In the genomic region with DNA sequence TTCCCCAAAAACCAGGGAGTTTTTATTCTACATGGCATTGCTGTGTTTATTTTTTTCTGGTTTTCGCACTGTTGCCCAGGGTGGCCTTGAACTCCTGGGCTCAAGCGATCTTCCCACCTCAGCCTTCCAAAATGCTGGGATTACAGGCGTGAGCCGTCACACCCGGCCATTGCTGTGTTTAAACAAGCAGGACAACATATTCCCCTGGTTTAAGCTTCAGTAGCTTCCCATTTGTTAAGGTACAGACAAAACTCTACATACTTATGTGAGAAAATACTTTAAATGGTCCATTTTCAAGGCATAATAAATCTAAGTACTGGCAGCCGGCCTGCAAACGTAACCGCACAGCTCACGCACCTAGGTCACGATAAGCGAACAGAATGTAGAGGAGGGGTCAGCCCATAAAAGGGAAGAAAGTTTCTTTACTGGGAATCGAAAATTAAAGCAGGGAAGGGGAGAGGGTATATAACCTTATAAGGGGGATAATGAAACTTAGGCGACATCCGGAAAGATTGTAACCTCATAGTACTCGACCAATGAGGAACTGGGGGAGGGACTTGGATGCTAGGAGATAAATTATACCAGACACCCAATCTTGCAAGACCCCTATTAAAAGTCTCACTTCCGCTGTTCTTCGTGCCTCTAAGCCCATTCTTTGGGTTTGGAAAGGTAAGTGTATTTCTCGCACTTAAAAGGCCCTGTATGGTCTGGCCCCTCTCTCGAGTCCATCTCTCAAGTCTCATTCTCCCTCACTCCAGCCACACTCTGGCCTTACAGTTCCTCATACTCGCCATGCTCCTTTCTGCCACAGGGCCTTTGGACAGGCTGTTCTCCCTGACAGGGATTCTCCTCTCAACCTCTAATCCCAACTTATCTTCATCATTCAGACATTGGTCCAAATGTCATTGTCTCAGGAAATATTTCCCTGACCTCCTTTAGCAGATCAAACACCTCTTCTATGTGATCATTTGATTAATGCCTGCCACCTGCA, we compare ENCODE assay signal across 8 cellular contexts. TPM values are rescaled to one million over a fixed set of nuclear protein-coding genes. Genes with fewer than 3 reads are reported as not detected.
DNase-seq lines count a peak whose midpoint lies in the region; ATAC-seq and TF ChIP-seq lines count a peak whose summit lies in the region.

No MANE protein-coding gene starts in this region.

- POLR2A ChIA-PET in Panc1 (lab: Charles Lee) = interaction anchor here (0.6 to 1.4 kb wide), 17 partner anchors 8 to 114 kb away, joined by 3 to 10 read pairs (median 4); a partner anchor contains a TSS

- H3K27me3 ChIP-seq in Panc1 (ENCODE audit: control insufficient read depth, insufficient read depth, low read length) (no peaks in the 10 kb centered on the region), esophagus (ENCODE audit: control insufficient read depth in 1 of 2, insufficient read depth in 2 of 2, low read length in 2 of 2) (no peaks in the 10 kb centered on the region)

- intact Hi-C loops in Panc1 (cut with micrococcal nuclease; ENCODE audit: unreplicated experiment) = loop anchor here (10.0 kb wide), 1 partner anchor 118 kb away; a partner anchor contains a TSS

- H3K36me3 ChIP-seq in Panc1 (ENCODE audit: control insufficient read depth, insufficient read depth, low read length) (no peaks in the 10 kb centered on the region), esophagus (ENCODE audit: control insufficient read depth in 2 of 2, insufficient read depth in 2 of 2, low read length in 1 of 2) (no peaks in the 10 kb centered on the region)

- H3K4me1 ChIP-seq in Panc1 (ENCODE audit: control insufficient read depth, insufficient read depth, low read length) (peaks cover 8% of the 10 kb centered on the region), esophagus (ENCODE audit: control insufficient read depth in 2 of 2, insufficient read depth in 2 of 2, low read length in 1 of 2) (no peaks in the 10 kb centered on the region)

- ATAC-seq in Panc1 (no peak), GM18867 (IDR thresholded peaks at IDR 0.05; ENCODE audit: unreplicated experiment) (no peak)

- no peak for TF ChIP-seq CTCF in Panc1 (IDR thresholded peaks at IDR 0.05)

- in situ Hi-C loops in Panc1 (cut with HindIII; ENCODE audit: low pct_unique_long_range_greater_than_20kb, low sequenced_read_pairs) = no loop called here

- DNase-seq in Panc1 (ENCODE audit: low read depth, low spot score) = no peak
- DNase-seq in pons (ENCODE audit: low spot score) = peak; percentile 15
- no peak for DNase-seq in NCI-H82 treated with DMSO at 0.1 percent for 48 hours (lab: John Stamatoyannopoulos, UW; ENCODE audit: unreplicated experiment)
- no peak for DNase-seq in activated CD4-positive, CD25-positive, alpha-beta regulatory T cell (lab: John Stamatoyannopoulos, UW)
- no peak for DNase-seq in globus pallidus (ENCODE audit: low spot score)

- no peaks in the 10 kb centered on the region for H3K9me3 ChIP-seq in Panc1 (ENCODE audit: control insufficient read depth, insufficient read depth, low read depth, low read length)
- H3K9me3 ChIP-seq in esophagus (ENCODE audit: control insufficient read depth in 2 of 2, insufficient read depth in 1 of 2, low read depth in 1 of 2, low read length in 1 of 2) = no peaks in the 10 kb centered on the region

- CTCF ChIA-PET in Panc1 (lab: Charles Lee) = interaction anchor here (0.9 kb wide), 1 partner anchor 327 kb away, joined by 3 read pairs; no protein-coding TSS in a partner anchor

- 78% methylated on average over 20 of the region's 20 CpGs for WGBS in esophagus, 2 donors

- peak overlapping the region; percentile 61 for H3K4me3 ChIP-seq in GM08714 (ENCODE audit: low read length)
- H3K4me3 ChIP-seq in Panc1 (ENCODE audit: low read depth in 2 of 2, low read length in 2 of 2) = peak overlapping the region; percentile 37 to 59
- H3K4me3 ChIP-seq in esophagus (ENCODE audit: low read depth in 1 of 2, low read length in 2 of 2) = peak overlapping the region in 1 of 2 donors; percentile 46

- H3K27ac ChIP-seq in Panc1 (ENCODE audit: low read length) = peak overlapping the region; percentile 96
- H3K27ac ChIP-seq in esophagus (ENCODE audit: low read depth in 2 of 2, low read length in 1 of 2) = peak overlapping the region; percentile 45 to 84

- BruUV-seq in Panc1 (replicated peaks; lab: Mats Ljungman, UMichigan) = TSS peak; percentile 97

RNA-seq across cellular contexts. Expression of a gene that starts 59.2 kb away (rescaled TPM):
- not detected for total RNA-seq in Panc1 (2021; ENCODE audit: unreplicated experiment)
- not detected for polyA plus RNA-seq in Panc1 (2012; ENCODE audit: insufficient read length)
- under 1 TPM; 0.02 to 0.05 TPM for polyA plus RNA-seq in esophagus

RNA-seq across cellular contexts. Expression of a gene that starts 59.8 kb away (rescaled TPM):
- total RNA-seq in Panc1 (2021; ENCODE audit: unreplicated experiment) = 19.9 TPM
- polyA plus RNA-seq in Panc1 (2012; ENCODE audit: insufficient read length) = 10.5 TPM
- polyA plus RNA-seq in esophagus = 10 to 100 TPM; 13.5 to 14.8 TPM
